1 cellular context compared by ENCODE assay signal in genomic region chr19:41226053-41226873, GRCh38.
TF ChIP-seq lines count a peak whose summit lies in the region.

No MANE protein-coding gene starts in this region.

TF ChIP-seq in endothelial cell of umbilical vein, 7 proteins besides CTCF, POLR2A, EP300 and RAD21 (continued from another document):
- TF ChIP-seq, protein P1, sequence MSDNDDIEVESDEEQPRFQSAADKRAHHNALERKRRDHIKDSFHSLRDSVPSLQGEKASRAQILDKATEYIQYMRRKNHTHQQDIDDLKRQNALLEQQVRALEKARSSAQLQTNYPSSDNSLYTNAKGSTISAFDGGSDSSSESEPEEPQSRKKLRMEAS (IDR thresholded peaks at IDR 0.05; ENCODE audit: insufficient read depth, insufficient read length) = no peak
- TF ChIP-seq POLR2AphosphoS5 (IDR thresholded peaks at IDR 0.05; ENCODE audit: insufficient read depth, low read depth, low read length) (no peak), FOS (IDR thresholded peaks at IDR 0.05; ENCODE audit: borderline replicate concordance, insufficient read depth, low read length) (peak; percentile 51), EZH2 (IDR thresholded peaks at IDR 0.05; ENCODE audit: borderline replicate concordance, low read depth, low read length, severe bottlenecking) (no peak)
